In genomic region chr6:161496941-161497340, GRCh38 we compare ENCODE assay signal across 20 cellular contexts.
DNase-seq lines count a peak whose midpoint lies in the region; FAIRE-seq and TF ChIP-seq lines count a peak whose summit lies in the region.
"Had no signal": no experiment of that assay in that cellular context is flagged by ENCODE, and none has a peak within 500 bp of the region (broad histone marks: within the 10 kb centered on the region; RNA-seq: fewer than 3 reads in every experiment).

No MANE protein-coding gene starts in this region.

- TF ChIP-seq CTCF in H9 (conservative IDR thresholded peaks at IDR 0.05) (peak; percentile 39), H1 (IDR thresholded peaks at IDR 0.05; ENCODE audit: control extremely low read depth in 1 of 3, insufficient read depth in 1 of 3, low read depth in 1 of 3, low read length in 3 of 3) (peak; percentile 41 to 54 (median 53)), foreskin fibroblast (IDR thresholded peaks at IDR 0.05; ENCODE audit: low read depth, low read length) (no peak)

- H2BK15ac ChIP-seq in H9 (ENCODE audit: low read depth, low read length), result no peak overlapping the region
- H2BK15ac ChIP-seq in H1 (ENCODE audit: low read length), result no peak overlapping the region
- H2BK15ac ChIP-seq in mesendoderm (replicated peaks; ENCODE audit: low read depth), result no peak overlapping the region

- H3K23me2 ChIP-seq in H9 (ENCODE audit: insufficient read length, low read depth, low read length, poor library complexity, severe bottlenecking) (no peaks in the 10 kb centered on the region), H1 (ENCODE audit: low read depth, low read length) (no peaks in the 10 kb centered on the region)

- H4K20me1 ChIP-seq in H9 (ENCODE audit: control insufficient read depth, insufficient read depth, insufficient read length) (no peaks in the 10 kb centered on the region), H1 (replicated peaks in 1 of 2; ENCODE audit: control insufficient read depth in 1 of 2, insufficient read depth in 2 of 2, low read length in 2 of 2) (no peaks in the 10 kb centered on the region)

- no peak overlapping the region for H2BK20ac ChIP-seq in H9 (ENCODE audit: low read depth, low read length, poor library complexity, severe bottlenecking)
- H2BK20ac ChIP-seq in H1 (ENCODE audit: low read length), result no peak overlapping the region

- H3K4me2 ChIP-seq in H9 (ENCODE audit: insufficient read depth, insufficient read length, low read length) (no peak overlapping the region), H1 (ENCODE audit: insufficient read depth in 1 of 2, low read depth in 2 of 2, low read length in 2 of 2) (no peak overlapping the region), mesendoderm (ENCODE audit: low read length) (no peak overlapping the region)

- H4K91ac ChIP-seq in H9 (ENCODE audit: insufficient read length, low read depth, low read length) (no peak overlapping the region), H1 (replicated peaks; ENCODE audit: insufficient read length, low read length) (no peak overlapping the region)

- H3K4me1 ChIP-seq in H9 (ENCODE audit: insufficient read depth, low read length), result no peaks in the 10 kb centered on the region
- no peaks in the 10 kb centered on the region for H3K4me1 ChIP-seq in H1 (replicated peaks in 1 of 4; ENCODE audit: control insufficient read depth in 3 of 4, insufficient read depth in 4 of 4, low read length in 3 of 4)
- H3K4me1 ChIP-seq in mesendoderm (ENCODE audit: control insufficient read depth, low read depth, low read length), result no peaks in the 10 kb centered on the region
- H3K4me1 ChIP-seq: Caco-2, HAP-1 had no signal

- no peak overlapping the region for H2AK5ac ChIP-seq in H9 (ENCODE audit: insufficient read length, low read length)
- no peak overlapping the region for H2AK5ac ChIP-seq in H1 (ENCODE audit: low read depth, low read length)
- no peak overlapping the region for H2AK5ac ChIP-seq in mesendoderm (ENCODE audit: low read length)

- no CpG with 5 or more reads among the region's 8 CpGs for WGBS in H9 (ENCODE audit: extremely low coverage, insufficient read length, low lambda C conversion rate)
- 87% methylated on average over 8 of the region's 8 CpGs; no CpG with 5 or more reads in 1 of the 2 experiments for WGBS in H1 (ENCODE audit: extremely low coverage in 1 of 2, insufficient coverage in 1 of 2, insufficient read length in 1 of 2, insufficient replicate concordance in 2 of 2, low coverage in 1 of 2, low lambda C conversion rate in 2 of 2, missing lambda C conversion rate in 1 of 2), 2 experiments
- WGBS in mesendoderm (ENCODE audit: extremely low coverage, insufficient coverage, low lambda C conversion rate), result no CpG with 5 or more reads among the region's 8 CpGs

- H3K4me1 Mint-ChIP-seq in H9, result peaks cover 3 to 10% of the 10 kb centered on the region in 2 experiments

- no peak overlapping the region for H3K4me3 Mint-ChIP-seq in H9
- H3K4me3 Mint-ChIP-seq: CD4-positive, alpha-beta T cell had no signal

- FAIRE-seq in H1 (lab: Jason Lieb, UNC), result no peak
- FAIRE-seq: A204.1, GM12892, GM18507, K562 had no signal

- H2BK5ac ChIP-seq in H9 (ENCODE audit: insufficient read length, low read length), result no peak overlapping the region
- H2BK5ac ChIP-seq in H1 (ENCODE audit: low read depth, low read length), result no peak overlapping the region
- H2BK5ac ChIP-seq in mesendoderm (ENCODE audit: low read length), result no peak overlapping the region

- CTCF ChIA-PET in H1 (lab: Charles Lee; ENCODE audit: partially characterized antibody), result interaction anchor here (0.7 to 2.2 kb wide), 21 partner anchors 11 to 123 kb away, joined by 3 to 29 read pairs (median 5); no protein-coding TSS in a partner anchor

- H3K27me3 Mint-ChIP-seq in H9 (ENCODE audit: low read depth), result peaks cover 41% of the 10 kb centered on the region
- H3K27me3 Mint-ChIP-seq: CD4-positive, alpha-beta T cell had no signal

- DNase-seq in H9 (peak; percentile 50), H1 (ENCODE audit: low read depth in 1 of 2, low spot score in 2 of 2) (no peak), mesendoderm (peak; percentile 35), foreskin fibroblast (no peak), NCI-H2227 (lab: John Stamatoyannopoulos, UW; ENCODE audit: unreplicated experiment) (no peak), HT-29 (ENCODE audit: low spot score) (no peak)
- DNase-seq: ACHN; Caco-2; CD4-positive, alpha-beta T cell; DMS153; DMS79; GDM1; GOT3; IMR-90 had no signal

- TF ChIP-seq RAD21 in H1 (IDR thresholded peaks at IDR 0.05 in 1 of 2, conservative IDR thresholded peaks at IDR 0.05 in 1 of 2; ENCODE audit: low read depth in 2 of 2, low read length in 2 of 2), result peak in 1 of 2 experiments; percentile 34; a peak in 1 of 4 replicates

- H3K27me3 ChIP-seq in H9 (ENCODE audit: insufficient read depth, low read length) (no peaks in the 10 kb centered on the region), H1 (replicated peaks in 1 of 4; ENCODE audit: control insufficient read depth in 3 of 4, extremely low read depth in 1 of 4, insufficient read depth in 3 of 4, low read length in 3 of 4) (no peaks in the 10 kb centered on the region), mesendoderm (ENCODE audit: insufficient read depth, low read length, poor library complexity) (no peaks in the 10 kb centered on the region)

- H4K5ac ChIP-seq in H9 (ENCODE audit: insufficient read length, low read depth, low read length) (no peak overlapping the region), H1 (ENCODE audit: insufficient read length, low read depth, low read length) (no peak overlapping the region), mesendoderm (ENCODE audit: low read length) (no peak overlapping the region)

- no peak overlapping the region for H3K9ac ChIP-seq in H9 (ENCODE audit: extremely low read depth, insufficient read length, low read length)
- no peak overlapping the region for H3K9ac ChIP-seq in H1 (replicated peaks in 1 of 4; ENCODE audit: extremely low read depth in 1 of 4, low read depth in 3 of 4, low read length in 3 of 4)
- no peak overlapping the region for H3K9ac ChIP-seq in mesendoderm (ENCODE audit: low read length)

- H3K36me3 Mint-ChIP-seq in H9 (ENCODE audit: insufficient read depth in 1 of 3, low read depth in 3 of 3), result no peaks in the 10 kb centered on the region

- TF ChIP-seq EP300 in H1 (IDR thresholded peaks at IDR 0.05; ENCODE audit: borderline replicate concordance in 1 of 2, low read depth in 2 of 2, low read length in 2 of 2), result no peak

- H3K79me2 ChIP-seq in H9 (ENCODE audit: insufficient read depth, low read length) (no peaks in the 10 kb centered on the region), H1 (ENCODE audit: control insufficient read depth in 1 of 2, insufficient read depth in 2 of 2, low read length in 2 of 2) (no peaks in the 10 kb centered on the region), mesendoderm (ENCODE audit: control insufficient read depth, insufficient read depth, low read length) (no peaks in the 10 kb centered on the region)

- no peak overlapping the region for H3T11ph ChIP-seq in H9 (ENCODE audit: low read length)

- no peak overlapping the region for H3K27ac Mint-ChIP-seq in H9
- H3K27ac Mint-ChIP-seq: CD4-positive, alpha-beta T cell had no signal

- POLR2A ChIA-PET in H1 (lab: Charles Lee; ENCODE audit: partially characterized antibody), result no interaction called here

- H3K27ac ChIP-seq in H9 (ENCODE audit: insufficient read length, low read depth, low read length) (no peak overlapping the region), H1 (ENCODE audit: low read depth, low read length) (no peak overlapping the region), mesendoderm (ENCODE audit: low read depth, low read length) (no peak overlapping the region)
- H3K27ac ChIP-seq: C4-2B had no signal

- H3K14ac ChIP-seq in H9 (ENCODE audit: insufficient read depth, low read length) (no peak overlapping the region), H1 (ENCODE audit: insufficient read length) (no peak overlapping the region)

- no peaks in the 10 kb centered on the region for H3K9me3 Mint-ChIP-seq in H9

- H3K36me3 ChIP-seq in H1 (ENCODE audit: control insufficient read depth in 2 of 4, insufficient read depth in 4 of 4, low read length in 3 of 4) (no peaks in the 10 kb centered on the region), mesendoderm (ENCODE audit: control insufficient read depth, insufficient read depth, low read length) (no peaks in the 10 kb centered on the region)
- H3K36me3 ChIP-seq: HAP-1 had no signal

- no peak for TF ChIP-seq POLR2A in H1 (IDR thresholded peaks at IDR 0.05; ENCODE audit: control extremely low read depth in 1 of 2, low read depth in 2 of 2, low read length in 2 of 2)

- H3K23ac ChIP-seq in H9 (ENCODE audit: insufficient read length, low read depth, low read length) (no peak overlapping the region), H1 (ENCODE audit: insufficient read length) (no peak overlapping the region), mesendoderm (ENCODE audit: low read length) (no peak overlapping the region)

- no peaks in the 10 kb centered on the region for H3K79me1 ChIP-seq in H9 (ENCODE audit: insufficient read depth, low read depth, low read length, poor library complexity, severe bottlenecking)
- H3K79me1 ChIP-seq in H1 (ENCODE audit: low read depth, low read length), result no peaks in the 10 kb centered on the region
- H3K79me1 ChIP-seq in mesendoderm (ENCODE audit: low read length), result no peaks in the 10 kb centered on the region

- H3K18ac ChIP-seq in H9 (ENCODE audit: insufficient read length, low read depth, low read length), result no peak overlapping the region
- no peak overlapping the region for H3K18ac ChIP-seq in H1 (ENCODE audit: extremely low read depth, low read length)
- no peak overlapping the region for H3K18ac ChIP-seq in mesendoderm (ENCODE audit: low read length)

- no peak overlapping the region for H2BK12ac ChIP-seq in H9 (ENCODE audit: insufficient read length, low read depth, low read length)
- H2BK12ac ChIP-seq in H1 (ENCODE audit: low read depth, low read length), result no peak overlapping the region

- H3K9me3 ChIP-seq in H9 (ENCODE audit: control insufficient read depth, low read depth, low read length) (no peaks in the 10 kb centered on the region), H1 (ENCODE audit: insufficient read depth in 2 of 2, low read depth in 1 of 2, low read length in 1 of 2) (no peaks in the 10 kb centered on the region)
- H3K9me3 ChIP-seq: Caco-2, HAP-1 had no signal

- H3K4me3 ChIP-seq in H1 (ENCODE audit: extremely low read depth in 1 of 4, insufficient read depth in 2 of 4, low read depth in 3 of 4, low read length in 4 of 4) (no peak overlapping the region), mesendoderm (ENCODE audit: low read length) (no peak overlapping the region), foreskin fibroblast (ENCODE audit: low read depth in 1 of 2, low read length in 2 of 2) (no peak overlapping the region)
- H3K4me3 ChIP-seq: HAP-1, K562 had no signal

- no peak overlapping the region for H3K56ac ChIP-seq in H9 (ENCODE audit: insufficient read length, low read depth, low read length)
- no peak overlapping the region for H3K56ac ChIP-seq in H1 (replicated peaks; ENCODE audit: insufficient read length, low read depth, low read length)
- no peak overlapping the region for H3K56ac ChIP-seq in mesendoderm (ENCODE audit: low read length)

- H2AFZ ChIP-seq in H9 (ENCODE audit: low read length) (no peak overlapping the region), H1 (ENCODE audit: low read length) (no peak overlapping the region)

- H3K4ac ChIP-seq in H9 (ENCODE audit: low read depth, low read length) (no peak overlapping the region), H1 (replicated peaks; ENCODE audit: insufficient read length, low read depth, low read length) (no peak overlapping the region), mesendoderm (ENCODE audit: low read depth, low read length) (no peak overlapping the region)

- H2BK120ac ChIP-seq in H9 (ENCODE audit: low read depth, low read length, poor library complexity, severe bottlenecking) (no peak overlapping the region), H1 (replicated peaks; ENCODE audit: low read depth, low read length) (no peak overlapping the region), mesendoderm (ENCODE audit: low read depth, low read length) (no peak overlapping the region)

- H4K8ac ChIP-seq in H9 (replicated peaks; ENCODE audit: insufficient read length, low read depth, low read length), result no peak overlapping the region
- no peak overlapping the region for H4K8ac ChIP-seq in H1 (ENCODE audit: extremely low read depth, insufficient read depth, low read length)
- no peak overlapping the region for H4K8ac ChIP-seq in mesendoderm (ENCODE audit: low read depth, low read length)

Comparison
In these comparisons a context has a peak if more than half of its experiments do, and no peak if none do; other contexts are left out.
1. DNase-seq: peak in H9 (single experiment) and mesendoderm (single experiment); none in H1 (0 of 2), foreskin fibroblast (0 of 2), NCI-H2227 (single experiment) and HT-29 (single experiment).